11 cellular contexts compared by ENCODE assay signal in genomic region chr10:132150777-132151176, GRCh38. TPM values are rescaled to one million over a fixed set of nuclear protein-coding genes. Genes with fewer than 3 reads are reported as not detected.
"Had no signal": no experiment of that assay in that cellular context is flagged by ENCODE, and none has a peak within 500 bp of the region (broad histone marks: within the 10 kb centered on the region; RNA-seq: fewer than 3 reads in every experiment).

No MANE protein-coding gene starts in this region.

- DNase-seq: H7, HFFc6, Kasumi-1, KG1 had no signal

- H3K4me3 ChIP-seq: GM23338, HAP-1 had no signal

- ATAC-seq: GM23338, HCT116 had no signal

- H3K4me2 ChIP-seq: GM23338 had no signal

- FAIRE-seq: H1, HTR-8/SVneo had no signal

- H3K4me1 ChIP-seq: HAP-1 had no signal

- H2AFZ ChIP-seq: GM23338 had no signal

- H3K36me3 ChIP-seq: HAP-1 had no signal

- H3K9me3 ChIP-seq: HAP-1 had no signal

RNA-seq across cellular contexts. Expression of gene DPYSL4, which starts 36.0 kb away (rescaled TPM):
- total RNA-seq: HT-29 had no signal
- polyA plus RNA-seq: IgD-negative memory B cell had no signal
